9 cellular contexts compared by ENCODE assay signal in genomic region chrX:23784487-23785301, GRCh38. TPM values are rescaled to one million over a fixed set of nuclear protein-coding genes. Genes with fewer than 3 reads are reported as not detected.
A peak's percentile ranks its signal among the peaks of the same experiment; 100 is the strongest.
DNase-seq lines count a peak whose midpoint lies in the region; ATAC-seq, FAIRE-seq and TF ChIP-seq lines count a peak whose summit lies in the region.
"Had no signal": no experiment of that assay in that cellular context is flagged by ENCODE, and none has a peak within 500 bp of the region (broad histone marks: within the 10 kb centered on the region; RNA-seq: fewer than 3 reads in every experiment).

No MANE protein-coding gene starts in this region.

- H3K4me3 Mint-ChIP-seq in activated CD4-positive, alpha-beta T cell treated with anti-CD3 and anti-CD28 coated beads, Interleukin-2, amount 10 ng/mL, durations not matched to agents 7 days and 5 days, result peak overlapping the region; percentile 95
- peak overlapping the region; percentile 91 for H3K4me3 Mint-ChIP-seq in progenitor cell of endocrine pancreas (ENCODE audit: low read depth)

- CTCF ChIA-PET in activated CD4-positive, alpha-beta T cell treated with anti-CD3 and anti-CD28 coated beads, Interleukin-2, amount 10 ng/mL, durations not matched to agents 7 days and 5 days (lab: Charles Lee), result interaction anchor here (0.6 to 1.3 kb wide), 5 partner anchors 9 to 269 kb away, joined by 3 to 4 read pairs (median 3); no protein-coding TSS in a partner anchor

- no peak for TF ChIP-seq CTCF in progenitor cell of endocrine pancreas (IDR thresholded peaks at IDR 0.05; ENCODE audit: unreplicated experiment)
- TF ChIP-seq CTCF in D721Med (IDR thresholded peaks at IDR 0.05; ENCODE audit: insufficient read depth, missing control alignments), result no peak

- peaks cover 25% of the 10 kb centered on the region for H3K36me3 Mint-ChIP-seq in activated CD4-positive, alpha-beta T cell treated with anti-CD3 and anti-CD28 coated beads, Interleukin-2, amount 10 ng/mL, durations not matched to agents 7 days and 5 days (ENCODE audit: low read depth)
- H3K36me3 Mint-ChIP-seq in progenitor cell of endocrine pancreas (ENCODE audit: insufficient read depth), result peaks cover 17% of the 10 kb centered on the region

- TF ChIP-seq POLR2A in erythroblast (IDR thresholded peaks at IDR 0.05; ENCODE audit: low read length), result no peak

- no peaks in the 10 kb centered on the region for H3K27me3 Mint-ChIP-seq in activated CD4-positive, alpha-beta T cell treated with anti-CD3 and anti-CD28 coated beads, Interleukin-2, amount 10 ng/mL, durations not matched to agents 7 days and 5 days
- no peaks in the 10 kb centered on the region for H3K27me3 Mint-ChIP-seq in progenitor cell of endocrine pancreas

- peaks cover 21% of the 10 kb centered on the region for H3K36me3 ChIP-seq in SJSA1

- 0 out of 2 replicates have a peak overlapping the region, but pooled peaks have one; percentile 34 for H3K27ac ChIP-seq in SJSA1

- peak overlapping the region; percentile 98 for H3K27ac Mint-ChIP-seq in activated CD4-positive, alpha-beta T cell treated with anti-CD3 and anti-CD28 coated beads, Interleukin-2, amount 10 ng/mL, durations not matched to agents 7 days and 5 days
- peak overlapping the region; percentile 70 for H3K27ac Mint-ChIP-seq in progenitor cell of endocrine pancreas

- peak overlapping the region; percentile 51 for H3K4me3 ChIP-seq in SJSA1

- H3K27me3 ChIP-seq in SJSA1 (replicated peaks), result no peaks in the 10 kb centered on the region

- ATAC-seq in GM19463 (IDR thresholded peaks at IDR 0.05; ENCODE audit: unreplicated experiment), result no peak

- POLR2A ChIA-PET in activated CD4-positive, alpha-beta T cell treated with anti-CD3 and anti-CD28 coated beads, Interleukin-2, amount 10 ng/mL, durations not matched to agents 7 days and 5 days (lab: Charles Lee), result interaction anchor here (0.6 kb wide), 1 partner anchor 12 kb away, joined by 5 read pairs; no protein-coding TSS in a partner anchor

- no peak for FAIRE-seq in D721Med (lab: Jason Lieb, UNC)
- FAIRE-seq: G401.6 had no signal

- H3K4me1 Mint-ChIP-seq in activated CD4-positive, alpha-beta T cell treated with anti-CD3 and anti-CD28 coated beads, Interleukin-2, amount 10 ng/mL, durations not matched to agents 7 days and 5 days, result peaks cover 40% of the 10 kb centered on the region
- peaks cover 33% of the 10 kb centered on the region for H3K4me1 Mint-ChIP-seq in progenitor cell of endocrine pancreas (ENCODE audit: low read depth)

- DNase-seq in activated CD4-positive, alpha-beta T cell treated with anti-CD3 and anti-CD28 coated beads, Interleukin-2, amount 10 ng/mL, durations not matched to agents 7 days and 5 days, result peak; percentile 13
- DNase-seq in activated CD4-positive, alpha-beta T cell treated with anti-CD3 and anti-CD28 coated beads for 48 hours, result no peak
- peak in 1 of 2 experiments; percentile 26 for DNase-seq in SJSA1 (ENCODE audit: low read depth in 1 of 2, low spot score in 2 of 2)
- DNase-seq in erythroblast (lab: John Stamatoyannopoulos, UW), result peak; percentile 39 to 53
- DNase-seq in progenitor cell of endocrine pancreas (ENCODE audit: low spot score, unreplicated experiment), result no peak
- DNase-seq in NCI-H1436 (lab: John Stamatoyannopoulos, UW), result no peak
- DNase-seq in D721Med (ENCODE audit: insufficient read length, low spot score), result no peak

- H3K9me3 Mint-ChIP-seq in activated CD4-positive, alpha-beta T cell treated with anti-CD3 and anti-CD28 coated beads, Interleukin-2, amount 10 ng/mL, durations not matched to agents 7 days and 5 days, result no peaks in the 10 kb centered on the region
- no peaks in the 10 kb centered on the region for H3K9me3 Mint-ChIP-seq in progenitor cell of endocrine pancreas (ENCODE audit: low read depth)

- no peaks in the 10 kb centered on the region for H3K9me3 ChIP-seq in SJSA1 (replicated peaks)

- peaks cover 18% of the 10 kb centered on the region for H3K4me1 ChIP-seq in SJSA1 (replicated peaks)

RNA-seq across cellular contexts. Expression of gene SAT1, which starts 1.7 kb away (rescaled TPM):
- total RNA-seq in activated CD4-positive, alpha-beta T cell treated with anti-CD3 and anti-CD28 coated beads, Interleukin-2, amount 10 ng/mL, durations not matched to agents 7 days and 5 days, result 10 to 100 TPM; 86.3 to 89.7 TPM
- 60.2 and 114 TPM in 2 replicates for total RNA-seq in SJSA1 (2014; rRNA removed; shearing (Covaris generic))
- 193 and 242 TPM in 2 replicates for total RNA-seq in progenitor cell of endocrine pancreas

RNA-seq across cellular contexts. Expression of gene ACOT9, which starts 41.6 kb away (rescaled TPM):
- 10 to 100 TPM; 21.5 to 23.4 TPM for total RNA-seq in activated CD4-positive, alpha-beta T cell treated with anti-CD3 and anti-CD28 coated beads, Interleukin-2, amount 10 ng/mL, durations not matched to agents 7 days and 5 days
- total RNA-seq in SJSA1 (2014; rRNA removed; shearing (Covaris generic)), result 68.9 and 91.6 TPM in 2 replicates
- total RNA-seq in progenitor cell of endocrine pancreas, result 33.8 and 36.1 TPM in 2 replicates

Comparison
In these comparisons a context has a peak if more than half of its experiments do, and no peak if none do; other contexts are left out.
1. DNase-seq: peak in activated CD4-positive, alpha-beta T cell treated with anti-CD3 and anti-CD28 coated beads, Interleukin-2, amount 10 ng/mL, durations not matched to agents 7 days and 5 days (single experiment) and erythroblast (2 of 2); none in activated CD4-positive, alpha-beta T cell treated with anti-CD3 and anti-CD28 coated beads for 48 hours (single experiment), progenitor cell of endocrine pancreas (single experiment), NCI-H1436 (single experiment) and D721Med (single experiment).